14 cellular contexts compared by ENCODE assay signal in the genomic region with DNA sequence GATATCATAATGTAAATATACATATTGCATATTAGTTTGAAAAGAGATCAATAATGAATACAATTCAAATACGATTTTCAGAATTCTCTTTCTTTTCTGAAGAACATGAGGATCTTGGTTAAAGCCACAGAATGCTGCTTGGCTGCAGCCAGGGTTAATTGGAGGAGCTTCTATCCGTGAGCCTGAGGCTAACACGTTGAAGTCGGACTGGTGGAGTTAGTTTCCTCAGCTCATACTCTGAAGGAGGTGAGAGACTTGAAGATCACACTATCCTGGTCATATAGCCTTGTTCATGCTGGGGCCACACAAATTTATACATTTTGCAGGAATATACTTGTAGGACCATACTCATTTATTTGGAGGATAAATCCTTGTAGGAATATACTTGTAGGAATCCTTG.
DNase-seq lines count a peak whose midpoint lies in the region; ATAC-seq, FAIRE-seq and TF ChIP-seq lines count a peak whose summit lies in the region.
"Had no signal": no experiment of that assay in that cellular context is flagged by ENCODE, and none has a peak within 500 bp of the region (broad histone marks: within the 10 kb centered on the region; RNA-seq: fewer than 3 reads in every experiment).

No MANE protein-coding gene starts in this region.

- 22 to 26% methylated on average over 4 of the region's 4 CpGs for WGBS in GM23248 (ENCODE audit: low coverage in 1 of 2, low lambda C conversion rate in 2 of 2, missing lambda C conversion rate in 2 of 2), 2 experiments

- H2AFZ ChIP-seq in GM23248, result peak overlapping the region; percentile 18; the same call in 1 of the 2 replicates

- H3K36me3 ChIP-seq in GM23248 (ENCODE audit: low read depth), result no peaks in the 10 kb centered on the region
- no peaks in the 10 kb centered on the region for H3K36me3 ChIP-seq in Panc1 (ENCODE audit: control insufficient read depth, insufficient read depth, low read length)
- no peaks in the 10 kb centered on the region for H3K36me3 ChIP-seq in bronchial epithelial cell (ENCODE audit: control insufficient read depth, insufficient read depth, low read length)
- H3K36me3 ChIP-seq in upper lobe of right lung, result no peaks in the 10 kb centered on the region

- DNase-seq in GM23248 (no peak), Panc1 (ENCODE audit: low read depth, low spot score) (no peak), bronchial epithelial cell (ENCODE audit: low read depth) (peak; percentile 10), kidney glomerular epithelial cell (lab: John Stamatoyannopoulos, UW) (no peak), upper lobe of right lung (no peak)
- DNase-seq: Caco-2; CD8-positive, alpha-beta T cell; DND-41; GF-D8; IMR-90 had no signal

- CTCF ChIA-PET in Panc1 (lab: Charles Lee), result interaction anchor here (0.5 kb wide), 1 partner anchor 1877 kb away, joined by 3 read pairs; no protein-coding TSS in a partner anchor

- ATAC-seq in Panc1 (peak; percentile 65; the same call in 1 of the 2 replicates), HG03039 (IDR thresholded peaks at IDR 0.05; ENCODE audit: unreplicated experiment) (no peak), upper lobe of right lung (no peak)
- ATAC-seq: A549; CD8-positive, alpha-beta T cell; HCT116 had no signal

- no peak overlapping the region for H3K4me3 ChIP-seq in GM23248
- H3K4me3 ChIP-seq in Panc1 (ENCODE audit: low read depth in 2 of 2, low read length in 2 of 2), result no peak overlapping the region
- no peak overlapping the region for H3K4me3 ChIP-seq in bronchial epithelial cell (ENCODE audit: low read depth, low read length)
- H3K4me3 ChIP-seq in upper lobe of right lung, result no peak overlapping the region
- H3K4me3 ChIP-seq: A549 had no signal

- no peak overlapping the region for H3K27ac ChIP-seq in GM23248
- no peak overlapping the region for H3K27ac ChIP-seq in Panc1 (ENCODE audit: low read length)
- no peak overlapping the region for H3K27ac ChIP-seq in upper lobe of right lung
- H3K27ac ChIP-seq: A549 had no signal

- FAIRE-seq in bronchial epithelial cell (lab: Jason Lieb, UNC), result no peak
- FAIRE-seq: A549, H54 had no signal

- BruUV-seq in Panc1 (replicated peaks; lab: Mats Ljungman, UMichigan), result no TSS peak

- no peak overlapping the region for H3K4me2 ChIP-seq in GM23248 (ENCODE audit: unreplicated experiment)
- H3K4me2 ChIP-seq: A549 had no signal

- H4K20me1 ChIP-seq in GM23248 (ENCODE audit: insufficient read depth), result no peaks in the 10 kb centered on the region

- intact Hi-C loops in Panc1 (cut with micrococcal nuclease; ENCODE audit: unreplicated experiment) (no loop called here), upper lobe of right lung (cut with DNase I) (no loop called here)

- no peaks in the 10 kb centered on the region for H3K27me3 ChIP-seq in GM23248 (replicated peaks; ENCODE audit: insufficient read depth)
- no peaks in the 10 kb centered on the region; the same call in 1 of the 2 replicates for H3K27me3 ChIP-seq in Panc1 (ENCODE audit: control insufficient read depth, insufficient read depth, low read length)
- no peaks in the 10 kb centered on the region for H3K27me3 ChIP-seq in bronchial epithelial cell (ENCODE audit: control insufficient read depth, insufficient read depth, low read length)
- no peaks in the 10 kb centered on the region for H3K27me3 ChIP-seq in upper lobe of right lung

- in situ Hi-C loops in GM23248 (cut with MboI), result no loop called here
- in situ Hi-C loops in Panc1 (cut with HindIII; ENCODE audit: low pct_unique_long_range_greater_than_20kb, low sequenced_read_pairs), result no loop called here

- no peak overlapping the region for H3K9ac ChIP-seq in GM23248

- no peaks in the 10 kb centered on the region for H3F3A ChIP-seq in GM23248 (ENCODE audit: insufficient read depth)

- POLR2A ChIA-PET in Panc1 (lab: Charles Lee), result no interaction called here

- no peaks in the 10 kb centered on the region for H3K9me2 ChIP-seq in GM23248 (ENCODE audit: insufficient read depth)

- no peak for TF ChIP-seq CTCF in Panc1 (IDR thresholded peaks at IDR 0.05)
- no peak for TF ChIP-seq CTCF in bronchial epithelial cell (IDR thresholded peaks at IDR 0.05; ENCODE audit: insufficient read depth, low read length, severe bottlenecking)
- no peak for TF ChIP-seq CTCF in upper lobe of right lung (IDR thresholded peaks at IDR 0.05)

- H3K4me1 ChIP-seq in GM23248 (ENCODE audit: insufficient read depth), result 0 out of 2 replicates have a peak, but pooled peaks cover 8% of the 10 kb centered on the region
- no peaks in the 10 kb centered on the region; the same call in 1 of the 2 replicates for H3K4me1 ChIP-seq in Panc1 (ENCODE audit: control insufficient read depth, insufficient read depth, low read length)
- no peaks in the 10 kb centered on the region for H3K4me1 ChIP-seq in upper lobe of right lung
- H3K4me1 ChIP-seq: A549, Caco-2 had no signal

- no peaks in the 10 kb centered on the region for H3K79me2 ChIP-seq in GM23248 (ENCODE audit: insufficient read depth)

- no peaks in the 10 kb centered on the region for H3K9me3 ChIP-seq in GM23248 (ENCODE audit: low read depth)
- H3K9me3 ChIP-seq in Panc1 (ENCODE audit: control insufficient read depth, insufficient read depth, low read depth, low read length), result no peaks in the 10 kb centered on the region
- H3K9me3 ChIP-seq in upper lobe of right lung, result no peaks in the 10 kb centered on the region
- H3K9me3 ChIP-seq: Caco-2 had no signal
